Comparison of ENCODE assay signal across 14 cellular contexts in the genomic region with DNA sequence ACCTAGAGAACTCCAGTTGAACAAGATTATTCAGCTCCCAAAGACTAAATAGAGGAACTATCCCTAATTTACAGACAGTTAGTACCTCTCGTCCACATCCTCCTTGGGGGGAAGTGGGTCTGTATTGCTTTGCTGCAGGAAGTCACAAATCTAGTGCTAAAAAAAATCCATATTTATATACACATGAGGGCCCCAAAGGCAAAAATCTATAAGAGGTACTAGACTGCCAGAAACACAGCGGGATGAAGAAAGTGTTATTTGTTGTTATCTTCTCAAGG.
"Had no signal": no experiment of that assay in that cellular context is flagged by ENCODE, and none has a peak within 500 bp of the region (broad histone marks: within the 10 kb centered on the region; RNA-seq: fewer than 3 reads in every experiment).

No MANE protein-coding gene starts in this region.

- H3K36me3 ChIP-seq: ovary, spleen, upper lobe of left lung had no signal

- H3K27ac ChIP-seq: dorsolateral prefrontal cortex, hepatocyte, ovary, spleen, upper lobe of left lung had no signal

- H3K27me3 ChIP-seq: dorsolateral prefrontal cortex, hepatocyte, ovary, upper lobe of left lung had no signal

- DNase-seq: activated CD4-positive, alpha-beta T cell treated with anti-CD3 and anti-CD28 coated beads, Interleukin-2, amount 10 ng/mL, durations not matched to agents 7 days and 5 days; activated CD8-positive, alpha-beta memory T cell treated with anti-CD3 and anti-CD28 coated beads, Interleukin-2, amount 50 U/mL, for 48 hours; activated gamma-delta T cell; activated T-cell treated with anti-CD3 and anti-CD28 coated beads, Interleukin-2, amount 50 U/mL, for 72 hours; dorsolateral prefrontal cortex; ovary; spleen; upper lobe of left lung had no signal

- H3K4me1 ChIP-seq: upper lobe of left lung had no signal

- ATAC-seq: activated naive CD4-positive, alpha-beta T cell treated with anti-CD3 and anti-CD28 coated beads, Interleukin-2, amount 50 U/mL, for 72 hours; activated T-cell treated with anti-CD3 and anti-CD28 coated beads, Interleukin-2, amount 50 U/mL, for 72 hours; left lobe of liver; sciatic nerve had no signal

- H3K4me2 ChIP-seq: hepatocyte had no signal

- FAIRE-seq: endometrium, keratinocyte had no signal

- H3K79me2 ChIP-seq: hepatocyte had no signal

- H3K4me3 ChIP-seq: dorsolateral prefrontal cortex, hepatocyte, ovary, spleen, upper lobe of left lung had no signal

- H2AFZ ChIP-seq: hepatocyte had no signal

- H3K9me3 ChIP-seq: ovary, spleen, upper lobe of left lung had no signal
